In genomic region chr3:11307830-11308432, GRCh38 we compare ENCODE assay signal across 2 cellular contexts.
TF ChIP-seq lines count a peak whose summit lies in the region.

No MANE protein-coding gene starts in this region.

TF ChIP-seq in liver, 16 proteins besides CTCF, POLR2A, EP300 and RAD21:
- no peak for TF ChIP-seq FOXA2 (IDR thresholded peaks at IDR 0.05)
- TF ChIP-seq REST (IDR thresholded peaks at IDR 0.05) = peak; percentile 12
- no peak for TF ChIP-seq MAX (IDR thresholded peaks at IDR 0.05)

TF ChIP-seq in HepG2, 621 proteins besides CTCF, POLR2A, EP300 and RAD21:
- no peak for TF ChIP-seq MAFG (CRISPR knock-in tag; IDR thresholded peaks at IDR 0.05)
- no peak for TF ChIP-seq MYNN (CRISPR knock-in tag; IDR thresholded peaks at IDR 0.05; ENCODE audit: low read depth)
- no peak for TF ChIP-seq CREB3 (CRISPR knock-in tag; IDR thresholded peaks at IDR 0.05)
- no peak for TF ChIP-seq TP53 (CRISPR knock-in tag; conservative IDR thresholded peaks at IDR 0.05)
- TF ChIP-seq ZNF510 (CRISPR knock-in tag; IDR thresholded peaks at IDR 0.05; ENCODE audit: low read depth) = no peak
- no peak for TF ChIP-seq CENPX (CRISPR knock-in tag; IDR thresholded peaks at IDR 0.05)
- TF ChIP-seq PHF5A (CRISPR knock-in tag; IDR thresholded peaks at IDR 0.05; ENCODE audit: low read depth, unreplicated experiment) = no peak
- TF ChIP-seq TBL1XR1 (IDR thresholded peaks at IDR 0.05; ENCODE audit: borderline replicate concordance, low read length, partially characterized antibody) = no peak
- TF ChIP-seq GMEB1 (CRISPR knock-in tag; IDR thresholded peaks at IDR 0.05; ENCODE audit: borderline replicate concordance) = no peak
- no peak for TF ChIP-seq SMC3 (IDR thresholded peaks at IDR 0.05; ENCODE audit: low read length)
- no peak for TF ChIP-seq ZFP36 (IDR thresholded peaks at IDR 0.05; ENCODE audit: borderline replicate concordance, low read depth, low read length, partially characterized antibody)
- TF ChIP-seq ATF2 (CRISPR knock-in tag; IDR thresholded peaks at IDR 0.05) = no peak
- no peak for TF ChIP-seq JUND (CRISPR knock-in tag; IDR thresholded peaks at IDR 0.05)
- no peak for TF ChIP-seq RCOR2 (CRISPR knock-in tag; IDR thresholded peaks at IDR 0.05)
- TF ChIP-seq EEA1 (CRISPR knock-in tag; IDR thresholded peaks at IDR 0.05; ENCODE audit: borderline replicate concordance) = no peak
- TF ChIP-seq ZNF337 (CRISPR knock-in tag; IDR thresholded peaks at IDR 0.05; ENCODE audit: borderline replicate concordance, low read depth) = no peak
- no peak for TF ChIP-seq GABPB1 (CRISPR knock-in tag; IDR thresholded peaks at IDR 0.05)
- TF ChIP-seq ZBED4 (CRISPR knock-in tag; IDR thresholded peaks at IDR 0.05; ENCODE audit: borderline replicate concordance) = no peak
- TF ChIP-seq SMARCE1 (IDR thresholded peaks at IDR 0.05; ENCODE audit: borderline replicate concordance) = no peak
